Comparison of ENCODE assay signal across 20 cellular contexts in genomic region chr11:67029146-67029545, GRCh38. TPM values are rescaled to one million over a fixed set of nuclear protein-coding genes. Genes with fewer than 3 reads are reported as not detected.
DNase-seq lines count a peak whose midpoint lies in the region; ATAC-seq and TF ChIP-seq lines count a peak whose summit lies in the region.
"Had no signal": no experiment of that assay in that cellular context is flagged by ENCODE, and none has a peak within 500 bp of the region (broad histone marks: within the 10 kb centered on the region; RNA-seq: fewer than 3 reads in every experiment).

No MANE protein-coding gene starts in this region.

- H2AFZ ChIP-seq in GM23338 = no peak overlapping the region
- no peak overlapping the region for H2AFZ ChIP-seq in parathyroid adenoma

- no peak overlapping the region for H3K4me3 Mint-ChIP-seq in GM23338
- H3K4me3 Mint-ChIP-seq: H9, HFFc6 had no signal

- no peaks in the 10 kb centered on the region for H4K20me1 ChIP-seq in GM23338 (replicated peaks; ENCODE audit: insufficient read depth)

- no peak for ATAC-seq in GM23338
- ATAC-seq in HG03045 (IDR thresholded peaks at IDR 0.05; ENCODE audit: unreplicated experiment) = no peak
- ATAC-seq: A549, GM12878 had no signal

- H3K27ac ChIP-seq in GM23338 (ENCODE audit: low read depth) (no peak overlapping the region), parathyroid adenoma (peak overlapping the region; percentile 96)
- H3K27ac ChIP-seq: KMS-11 had no signal

- 0 out of 2 replicates have a peak, but pooled peaks cover 6% of the 10 kb centered on the region for H3F3A ChIP-seq in GM23338 (replicated peaks; ENCODE audit: low read depth)

- no peak overlapping the region for H3K4me3 ChIP-seq in GM23338
- no peak overlapping the region for H3K4me3 ChIP-seq in cardiac fibroblast (replicated peaks in 1 of 2; ENCODE audit: low read depth in 2 of 2, low read length in 2 of 2)
- no peak overlapping the region for H3K4me3 ChIP-seq in parathyroid adenoma (ENCODE audit: low read depth, low read length)
- H3K4me3 ChIP-seq: A549, GM12878 had no signal

- H3K9me3 ChIP-seq in parathyroid adenoma (ENCODE audit: control insufficient read depth, low read length) = no peaks in the 10 kb centered on the region
- H3K9me3 ChIP-seq: A549, BE2C had no signal

- TF ChIP-seq CTCF in GM23338 (conservative IDR thresholded peaks at IDR 0.05; ENCODE audit: low read depth in 2 of 2) (no peak), cardiac fibroblast (IDR thresholded peaks at IDR 0.05; ENCODE audit: low read depth, low read length) (no peak), parathyroid adenoma (IDR thresholded peaks at IDR 0.05) (no peak)

- H3K79me2 ChIP-seq in GM23338 (replicated peaks; ENCODE audit: insufficient read depth) (no peaks in the 10 kb centered on the region), parathyroid adenoma (peaks cover 5% of the 10 kb centered on the region)

- H3K4me1 ChIP-seq in GM23338 (ENCODE audit: insufficient read depth) (peaks cover 15% of the 10 kb centered on the region; the same call in 1 of the 2 replicates), parathyroid adenoma (peaks cover 61% of the 10 kb centered on the region)

- no peaks in the 10 kb centered on the region for H3K36me3 Mint-ChIP-seq in GM23338 (ENCODE audit: low read depth)

- H3K4me1 Mint-ChIP-seq in GM23338 = peaks cover 28% of the 10 kb centered on the region

- H3K27me3 ChIP-seq in GM23338 (ENCODE audit: insufficient read depth) (peaks cover 14% of the 10 kb centered on the region), parathyroid adenoma (ENCODE audit: control insufficient read depth, insufficient read depth, low read length) (no peaks in the 10 kb centered on the region)

- H3K36me3 ChIP-seq in GM23338 (ENCODE audit: insufficient read depth) (no peaks in the 10 kb centered on the region), parathyroid adenoma (ENCODE audit: control insufficient read depth, insufficient read depth, low read length) (no peaks in the 10 kb centered on the region)
- H3K36me3 ChIP-seq: BE2C had no signal

- H3K4me2 ChIP-seq in GM23338 (0 out of 2 replicates have a peak overlapping the region, but pooled peaks have one; percentile 26), parathyroid adenoma (ENCODE audit: low read length) (no peak overlapping the region)
- H3K4me2 ChIP-seq: A549, KMS-11 had no signal

- H3K27me3 Mint-ChIP-seq in GM23338 (ENCODE audit: insufficient read depth, low read depth, poor library complexity) = peaks cover 29% of the 10 kb centered on the region

- DNase-seq in GM23338 (ENCODE audit: low spot score) (no peak), RPMI7951 (ENCODE audit: low read depth) (peak; percentile 59), cardiac fibroblast (ENCODE audit: low read depth in 2 of 2) (peak; percentile 13 to 53), GM19238 (ENCODE audit: insufficient read length, low spot score) (no peak), AML-193 (lab: John Stamatoyannopoulos, UW) (no peak)
- DNase-seq: BE2C, DMS79, H9, HFFc6, NCI-H1417, NCI-H187, NCI-H446, NCI-H526, OCI-M1, Right ventricle myocardium superior had no signal

- no peak overlapping the region for H3K9ac ChIP-seq in parathyroid adenoma
- H3K9ac ChIP-seq: KMS-11 had no signal

- H3K27ac Mint-ChIP-seq in GM23338 = no peak overlapping the region
- H3K27ac Mint-ChIP-seq: HFFc6 had no signal

- no peaks in the 10 kb centered on the region for H3K9me3 Mint-ChIP-seq in GM23338
- H3K9me3 Mint-ChIP-seq: H9, HFFc6 had no signal

- no peaks in the 10 kb centered on the region for H3K9me2 ChIP-seq in GM23338 (ENCODE audit: insufficient read depth)

TF ChIP-seq in GM23338, 12 proteins besides CTCF, POLR2A, EP300 and RAD21 (continues in another document):
- no peak for TF ChIP-seq CREB1 (CRISPR knock-in tag; IDR thresholded peaks at IDR 0.05; ENCODE audit: low read depth)
- TF ChIP-seq JUNB (IDR thresholded peaks at IDR 0.05; ENCODE audit: unreplicated experiment) = no peak
- no peak for TF ChIP-seq EZH2phosphoT487 (IDR thresholded peaks at IDR 0.05; ENCODE audit: unreplicated experiment)
- no peak for TF ChIP-seq STAT1 (IDR thresholded peaks at IDR 0.05; ENCODE audit: unreplicated experiment)
- TF ChIP-seq EZH2 (IDR thresholded peaks at IDR 0.05; ENCODE audit: low read depth, unreplicated experiment) = no peak
- no peak for TF ChIP-seq ZNF114 (CRISPR knock-in tag; IDR thresholded peaks at IDR 0.05)
- no peak for TF ChIP-seq POLR2AphosphoS5 (IDR thresholded peaks at IDR 0.05; ENCODE audit: low read depth)
- no peak for TF ChIP-seq ZNF462 (CRISPR knock-in tag; IDR thresholded peaks at IDR 0.05)
- no peak for TF ChIP-seq ETS1 (IDR thresholded peaks at IDR 0.05)
- TF ChIP-seq ZNF331 (CRISPR knock-in tag; IDR thresholded peaks at IDR 0.05; ENCODE audit: low read depth) = no peak
- TF ChIP-seq NANOG (IDR thresholded peaks at IDR 0.05; ENCODE audit: borderline replicate concordance) = no peak

RNA-seq across cellular contexts. Expression of gene SYT12, which starts 6.2 kb away (rescaled TPM):
- total RNA-seq in GM23338 (2014; rRNA removed; shearing (Covaris generic)) = 2.5 and 3.1 TPM in 2 replicates
- 0.92 TPM in 2 replicates for polyA plus RNA-seq in GM23338 (2016; fragmentation: Nextera tagmentation; extraction: Ambion mirVana)
- total RNA-seq in RPMI7951 (2014; rRNA removed; shearing (Covaris generic)) = under 0.01 and 0.60 TPM in 2 replicates
- total RNA-seq: HFFc6 had no signal

RNA-seq across cellular contexts. Expression of gene RHOD, which starts 27.5 kb away (rescaled TPM):
- 16.2 and 16.7 TPM in 2 replicates for total RNA-seq in GM23338 (2014; rRNA removed; shearing (Covaris generic))
- 12.7 and 13.8 TPM in 2 replicates for polyA plus RNA-seq in GM23338 (2016; fragmentation: Nextera tagmentation; extraction: Ambion mirVana)
- 3.1 and 3.9 TPM in 2 replicates for total RNA-seq in RPMI7951 (2014; rRNA removed; shearing (Covaris generic))

RNA-seq across cellular contexts. Expression of gene C11orf86, which starts 54.0 kb away (rescaled TPM):
- 0.21 TPM in 1 of 2 replicates, not detected in the other for total RNA-seq in GM23338 (2014; rRNA removed; shearing (Covaris generic))
- polyA plus RNA-seq in GM23338 (2016; fragmentation: Nextera tagmentation; extraction: Ambion mirVana) = 0.73 and 0.74 TPM in 2 replicates
- total RNA-seq in RPMI7951 (2014; rRNA removed; shearing (Covaris generic)) = not detected in 2 replicates
- total RNA-seq: GM12878, H9, HFFc6, Right ventricle myocardium superior had no signal
- polyA plus RNA-seq: GM12878 had no signal

Comparison
In these comparisons a context has a peak if more than half of its experiments do, and no peak if none do; other contexts are left out.
1. DNase-seq: peak in RPMI7951 (single experiment) and cardiac fibroblast (2 of 2); none in GM23338 (single experiment), GM19238 (single experiment) and AML-193 (0 of 2).